ENCODE assay signal across 1 cellular context in the genomic region with DNA sequence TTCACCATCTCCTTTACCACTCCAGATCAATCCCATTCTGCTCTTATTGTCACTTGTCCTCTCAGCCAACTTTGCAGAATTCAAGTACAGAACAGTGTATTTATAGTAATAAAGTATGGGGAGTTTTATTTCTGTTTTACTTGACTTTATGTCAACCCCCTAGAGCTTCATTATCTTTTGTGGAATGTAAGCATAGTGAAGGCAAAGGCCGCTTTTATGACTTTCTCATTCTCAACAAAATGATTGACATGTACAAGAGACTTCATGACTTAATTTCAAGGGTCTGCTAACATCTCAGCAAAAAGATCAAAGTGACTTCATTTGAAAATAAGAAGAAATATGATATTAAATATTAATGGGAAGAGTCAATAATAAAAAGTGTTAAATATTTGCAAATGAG.
A peak's percentile ranks its signal among the peaks of the same experiment; 100 is the strongest.
TF ChIP-seq lines count a peak whose summit lies in the region.

No MANE protein-coding gene starts in this region.

TF ChIP-seq in HEK293, 187 proteins besides CTCF, POLR2A, EP300 and RAD21 (continued from another document):
- TF ChIP-seq, protein P1, sequence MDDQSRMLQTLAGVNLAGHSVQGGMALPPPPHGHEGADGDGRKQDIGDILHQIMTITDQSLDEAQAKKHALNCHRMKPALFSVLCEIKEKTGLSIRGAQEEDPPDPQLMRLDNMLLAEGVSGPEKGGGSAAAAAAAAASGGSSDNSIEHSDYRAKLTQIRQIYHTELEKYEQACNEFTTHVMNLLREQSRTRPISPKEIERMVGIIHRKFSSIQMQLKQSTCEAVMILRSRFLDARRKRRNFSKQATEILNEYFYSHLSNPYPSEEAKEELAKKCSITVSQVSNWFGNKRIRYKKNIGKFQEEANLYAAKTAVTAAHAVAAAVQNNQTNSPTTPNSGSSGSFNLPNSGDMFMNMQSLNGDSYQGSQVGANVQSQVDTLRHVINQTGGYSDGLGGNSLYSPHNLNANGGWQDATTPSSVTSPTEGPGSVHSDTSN (CRISPR knock-in tag; IDR thresholded peaks at IDR 0.05), result no peak
- TF ChIP-seq, protein P2, sequence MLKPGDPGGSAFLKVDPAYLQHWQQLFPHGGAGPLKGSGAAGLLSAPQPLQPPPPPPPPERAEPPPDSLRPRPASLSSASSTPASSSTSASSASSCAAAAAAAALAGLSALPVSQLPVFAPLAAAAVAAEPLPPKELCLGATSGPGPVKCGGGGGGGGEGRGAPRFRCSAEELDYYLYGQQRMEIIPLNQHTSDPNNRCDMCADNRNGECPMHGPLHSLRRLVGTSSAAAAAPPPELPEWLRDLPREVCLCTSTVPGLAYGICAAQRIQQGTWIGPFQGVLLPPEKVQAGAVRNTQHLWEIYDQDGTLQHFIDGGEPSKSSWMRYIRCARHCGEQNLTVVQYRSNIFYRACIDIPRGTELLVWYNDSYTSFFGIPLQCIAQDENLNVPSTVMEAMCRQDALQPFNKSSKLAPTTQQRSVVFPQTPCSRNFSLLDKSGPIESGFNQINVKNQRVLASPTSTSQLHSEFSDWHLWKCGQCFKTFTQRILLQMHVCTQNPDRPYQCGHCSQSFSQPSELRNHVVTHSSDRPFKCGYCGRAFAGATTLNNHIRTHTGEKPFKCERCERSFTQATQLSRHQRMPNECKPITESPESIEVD (tag by site-specific recombination; IDR thresholded peaks at IDR 0.05), result peak; percentile 57; the same call in 1 of the 2 replicates
- no peak for TF ChIP-seq ZNF112 (tag by site-specific recombination; IDR thresholded peaks at IDR 0.05)
TF ChIP-seq in HEK293: peak in this region for 2.
